In genomic region chr4:129326810-129327209, GRCh38 we compare ENCODE assay signal across 18 cellular contexts.
DNase-seq lines count a peak whose midpoint lies in the region; TF ChIP-seq lines count a peak whose summit lies in the region.
"Had no signal": no experiment of that assay in that cellular context is flagged by ENCODE, and none has a peak within 500 bp of the region (broad histone marks: within the 10 kb centered on the region; RNA-seq: fewer than 3 reads in every experiment).

No MANE protein-coding gene starts in this region.

- no peak overlapping the region for H3K27ac ChIP-seq in Karpas-422 (ENCODE audit: low read length)
- peak overlapping the region; percentile 95 for H3K27ac ChIP-seq in OCI-LY3 (ENCODE audit: low read length)
- H3K27ac ChIP-seq in neural progenitor cell: no peak overlapping the region
- H3K27ac ChIP-seq: psoas muscle had no signal

- DNase-seq in DMS79 (lab: John Stamatoyannopoulos, UW) (peak; percentile 63), Karpas-422 (no peak), neural progenitor cell (ENCODE audit: low spot score) (no peak), GM20000 (ENCODE audit: low spot score) (no peak), OCI-M1 (lab: John Stamatoyannopoulos, UW) (no peak), chondrocyte (ENCODE audit: low spot score) (no peak)
- DNase-seq: activated CD4-positive, alpha-beta T cell treated with anti-CD3 and anti-CD28 coated beads for 36 hours; effector memory CD4-positive, alpha-beta T cell; EL; left colon; NCI-H510A; psoas muscle; stimulated activated CD4-positive, alpha-beta T cell treated with anti-CD3 and anti-CD28 coated beads, Interleukin-4, amount 100 ng/mL, for 1 hour; stimulated activated naive CD8-positive, alpha-beta T cell treated with anti-CD3 and anti-CD28 coated beads, Interleukin-15, Interleukin-2, amounts not matched to agents 100 U/mL and 50 U/mL, for 24 hours had no signal

- no peaks in the 10 kb centered on the region for H3F3A ChIP-seq in neural progenitor cell (ENCODE audit: low read depth)

- no peak overlapping the region for H3K9ac ChIP-seq in Karpas-422 (ENCODE audit: low read length)
- peak overlapping the region; percentile 64 for H3K9ac ChIP-seq in OCI-LY3 (ENCODE audit: low read length)
- H3K9ac ChIP-seq in neural progenitor cell: no peak overlapping the region

- no peaks in the 10 kb centered on the region for H3K9me2 ChIP-seq in Karpas-422 (replicated peaks; ENCODE audit: insufficient read depth, low read length)

- no peak overlapping the region for H3K27ac Mint-ChIP-seq in neural progenitor cell
- no peak overlapping the region for H3K27ac Mint-ChIP-seq in chondrocyte (ENCODE audit: unreplicated experiment)
- H3K27ac Mint-ChIP-seq: activated CD4-positive, alpha-beta T cell treated with anti-CD3 and anti-CD28 coated beads for 36 hours; activated naive CD8-positive, alpha-beta T cell had no signal

- H3K79me2 ChIP-seq in Karpas-422 (ENCODE audit: low read length): no peaks in the 10 kb centered on the region
- H3K79me2 ChIP-seq in OCI-LY3 (ENCODE audit: low read length): no peaks in the 10 kb centered on the region
- no peaks in the 10 kb centered on the region for H3K79me2 ChIP-seq in neural progenitor cell (ENCODE audit: low read depth)

- no peak overlapping the region for H3K4me3 Mint-ChIP-seq in neural progenitor cell
- no peak overlapping the region for H3K4me3 Mint-ChIP-seq in chondrocyte (ENCODE audit: unreplicated experiment)
- H3K4me3 Mint-ChIP-seq: activated CD4-positive, alpha-beta T cell treated with anti-CD3 and anti-CD28 coated beads for 36 hours; activated naive CD8-positive, alpha-beta T cell had no signal

- H3K4me3 ChIP-seq in Karpas-422 (ENCODE audit: low read length) (no peak overlapping the region), OCI-LY3 (ENCODE audit: low read length) (peak overlapping the region; percentile 62), neural progenitor cell (no peak overlapping the region)
- H3K4me3 ChIP-seq: psoas muscle, skin epidermis, tibial nerve had no signal

- H3K9me3 Mint-ChIP-seq in neural progenitor cell (peaks cover 3% of the 10 kb centered on the region), chondrocyte (ENCODE audit: low read depth) (no peaks in the 10 kb centered on the region)

- no peak for TF ChIP-seq CTCF in OCI-LY3 (IDR thresholded peaks at IDR 0.05; ENCODE audit: low read depth, low read length)
- no peak for TF ChIP-seq CTCF in neural progenitor cell (IDR thresholded peaks at IDR 0.05)
- no peak for TF ChIP-seq CTCF in GM20000 (IDR thresholded peaks at IDR 0.05; ENCODE audit: extremely low read depth, missing control alignments)
- no peak for TF ChIP-seq CTCF in chondrocyte (IDR thresholded peaks at IDR 0.05)

- H2AFZ ChIP-seq in Karpas-422 (ENCODE audit: low read length): peak overlapping the region; percentile 19; the same call in 1 of the 2 replicates
- peak overlapping the region; percentile 56 for H2AFZ ChIP-seq in OCI-LY3 (ENCODE audit: low read depth, low read length)
- peak overlapping the region; percentile 48 for H2AFZ ChIP-seq in neural progenitor cell (replicated peaks)

- no peaks in the 10 kb centered on the region for H3K36me3 ChIP-seq in Karpas-422 (ENCODE audit: insufficient read depth, low read length)
- H3K36me3 ChIP-seq in OCI-LY3 (replicated peaks; ENCODE audit: low read depth, low read length): no peaks in the 10 kb centered on the region
- H3K36me3 ChIP-seq in neural progenitor cell: no peaks in the 10 kb centered on the region
- H3K36me3 ChIP-seq: tibial nerve had no signal

- H3K4me2 ChIP-seq in Karpas-422 (ENCODE audit: low read depth, low read length, poor library complexity, severe bottlenecking) (no peak overlapping the region), OCI-LY3 (ENCODE audit: low read length) (peak overlapping the region; percentile 83), neural progenitor cell (no peak overlapping the region)

- H3K27me3 ChIP-seq in Karpas-422 (ENCODE audit: low read length) (no peaks in the 10 kb centered on the region), OCI-LY3 (ENCODE audit: low read depth, low read length) (no peaks in the 10 kb centered on the region), neural progenitor cell (no peaks in the 10 kb centered on the region)
- H3K27me3 ChIP-seq: tibial nerve had no signal

- H3K9me3 ChIP-seq in Karpas-422 (ENCODE audit: low read length) (no peaks in the 10 kb centered on the region), OCI-LY3 (ENCODE audit: insufficient read depth, low read length) (no peaks in the 10 kb centered on the region), neural progenitor cell (ENCODE audit: low read depth) (no peaks in the 10 kb centered on the region)
- H3K9me3 ChIP-seq: psoas muscle, tibial nerve had no signal

- H3K36me3 Mint-ChIP-seq in neural progenitor cell (no peaks in the 10 kb centered on the region), chondrocyte (ENCODE audit: low read depth) (no peaks in the 10 kb centered on the region)
- H3K36me3 Mint-ChIP-seq: activated naive CD8-positive, alpha-beta T cell had no signal

- H4K20me1 ChIP-seq in Karpas-422 (ENCODE audit: insufficient read depth, low read depth, low read length) (no peaks in the 10 kb centered on the region), OCI-LY3 (ENCODE audit: insufficient read depth, low read length) (no peaks in the 10 kb centered on the region), neural progenitor cell (ENCODE audit: low read depth) (no peaks in the 10 kb centered on the region)

- H3K4me1 Mint-ChIP-seq in neural progenitor cell (peaks cover 15% of the 10 kb centered on the region), chondrocyte (ENCODE audit: low read depth) (peaks cover 7% of the 10 kb centered on the region)
- H3K4me1 Mint-ChIP-seq: activated CD4-positive, alpha-beta T cell treated with anti-CD3 and anti-CD28 coated beads for 36 hours had no signal

- H3K4me1 ChIP-seq in Karpas-422 (ENCODE audit: low read length): peaks cover 13% of the 10 kb centered on the region
- H3K4me1 ChIP-seq in OCI-LY3 (ENCODE audit: low read length): peaks cover 34% of the 10 kb centered on the region
- peaks cover 18% of the 10 kb centered on the region for H3K4me1 ChIP-seq in neural progenitor cell
- H3K4me1 ChIP-seq: psoas muscle had no signal

- H3K27me3 Mint-ChIP-seq in neural progenitor cell (ENCODE audit: insufficient read depth, low read depth) (peaks cover 3% of the 10 kb centered on the region), chondrocyte (ENCODE audit: low read depth) (peaks cover 30% of the 10 kb centered on the region)
